26 cellular contexts compared by ENCODE assay signal in the genomic region with DNA sequence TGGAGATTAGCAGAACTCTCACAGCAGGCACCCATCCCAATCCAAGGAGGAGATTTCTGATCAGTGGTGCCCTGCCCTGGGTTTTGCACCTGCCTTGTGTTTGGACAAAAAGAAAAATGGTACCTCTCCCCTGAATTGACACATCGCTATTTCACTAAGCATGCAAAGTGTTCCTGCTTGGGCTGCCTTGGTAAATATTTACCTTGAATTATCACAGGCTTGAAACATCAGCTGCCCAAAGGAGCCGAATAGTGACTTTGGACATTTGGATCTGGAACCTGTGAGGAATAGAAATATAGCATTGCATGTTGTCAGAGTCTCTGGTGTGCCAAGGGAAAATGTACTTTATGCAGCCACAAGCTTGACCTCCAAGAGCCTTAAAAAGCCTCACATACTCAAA.
A peak's percentile ranks its signal among the peaks of the same experiment; 100 is the strongest.
DNase-seq lines count a peak whose midpoint lies in the region; ATAC-seq and TF ChIP-seq lines count a peak whose summit lies in the region.
"Had no signal": no experiment of that assay in that cellular context is flagged by ENCODE, and none has a peak within 500 bp of the region (broad histone marks: within the 10 kb centered on the region; RNA-seq: fewer than 3 reads in every experiment).

No MANE protein-coding gene starts in this region.

- peaks cover 0 to 5% (median 0%) of the 10 kb centered on the region in 4 donors for H3K4me1 ChIP-seq in right lobe of liver
- H3K4me1 ChIP-seq: adrenal gland, heart left ventricle had no signal

- ATAC-seq in right lobe of liver: peak in 3 of 4 donors; percentile 30 to 62 (median 37)
- ATAC-seq in HG02763 (IDR thresholded peaks at IDR 0.05; ENCODE audit: unreplicated experiment): no peak
- ATAC-seq: heart left ventricle, K562, left colon had no signal

- H3K27ac ChIP-seq in right lobe of liver: no peak overlapping the region
- H3K27ac ChIP-seq: adrenal gland, brain microvascular endothelial cell, heart left ventricle, PC-9, skin epidermis had no signal

- DNase-seq in H7 (peak; percentile 5), NCI-H2029 (lab: John Stamatoyannopoulos, UW) (peak; percentile 64), NCI-H748 treated with DMSO at 0.1 percent for 48 hours (lab: John Stamatoyannopoulos, UW) (peak; percentile 84), right lobe of liver (no peak), Ammon's horn (ENCODE audit: low spot score) (no peak)
- no peak for DNase-seq in activated T-helper 1 cell treated with anti-CD3 and anti-CD28 coated beads, Interleukin-12 subunit alpha, Interleukin-12 subunit beta, Interleukin-2, Interleukin-4 antibody, amounts not matched to agents 30 ng/mL and 10 ng/mL and 1 ng/mL, durations not matched to agents 14 hours and 24 hours and 36 hours (ENCODE audit: low spot score)
- DNase-seq: activated CD4-positive, alpha-beta T cell treated with anti-CD3 and anti-CD28 coated beads for 1 hour; activated CD8-positive, alpha-beta memory T cell treated with anti-CD3 and anti-CD28 coated beads for 24 hours; activated T-cell treated with anti-CD3 and anti-CD28 coated beads, Interleukin-2, amount 50 U/mL, for 1 hour; adrenal gland; brain microvascular endothelial cell; GDM1; GOT3; heart left ventricle; left colon; MG63; naive B cell; NCI-H2171; SIG-M5; stimulated activated CD4-positive, alpha-beta T cell treated with anti-CD3 and anti-CD28 coated beads, Interleukin-2, amount 100 ng/mL, for 24 hours; trophoblast cell had no signal

- no peak overlapping the region for H3K27ac Mint-ChIP-seq in activated T-helper 1 cell treated with anti-CD3 and anti-CD28 coated beads, Interleukin-12 subunit alpha, Interleukin-12 subunit beta, Interleukin-2, Interleukin-4 antibody, amounts not matched to agents 30 ng/mL and 10 ng/mL and 1 ng/mL, durations not matched to agents 14 hours and 24 hours and 36 hours
- H3K27ac Mint-ChIP-seq: CD14-positive monocyte, naive B cell had no signal

- intact Hi-C loops in right lobe of liver (cut with DNase I): no loop called here
- intact Hi-C loops in activated T-helper 1 cell treated with anti-CD3 and anti-CD28 coated beads, Interleukin-12 subunit alpha, Interleukin-12 subunit beta, Interleukin-2, Interleukin-4 antibody, amounts not matched to agents 30 ng/mL and 10 ng/mL and 1 ng/mL, durations not matched to agents 14 hours and 24 hours and 36 hours (cut with micrococcal nuclease): no loop called here

- no peaks in the 10 kb centered on the region for H3K36me3 ChIP-seq in H7 (replicated peaks; ENCODE audit: control insufficient read depth, insufficient read depth, low read length)
- H3K36me3 ChIP-seq in right lobe of liver: no peaks in the 10 kb centered on the region
- H3K36me3 ChIP-seq: adrenal gland, brain microvascular endothelial cell, heart left ventricle, MG63 had no signal

- no peak for TF ChIP-seq POLR2A in right lobe of liver (IDR thresholded peaks at IDR 0.05)

- no peaks in the 10 kb centered on the region for H3K36me3 Mint-ChIP-seq in activated T-helper 1 cell treated with anti-CD3 and anti-CD28 coated beads, Interleukin-12 subunit alpha, Interleukin-12 subunit beta, Interleukin-2, Interleukin-4 antibody, amounts not matched to agents 30 ng/mL and 10 ng/mL and 1 ng/mL, durations not matched to agents 14 hours and 24 hours and 36 hours (ENCODE audit: low read depth)
- H3K36me3 Mint-ChIP-seq: CD14-positive monocyte, naive B cell had no signal

- no peak overlapping the region for H3K4me3 Mint-ChIP-seq in activated T-helper 1 cell treated with anti-CD3 and anti-CD28 coated beads, Interleukin-12 subunit alpha, Interleukin-12 subunit beta, Interleukin-2, Interleukin-4 antibody, amounts not matched to agents 30 ng/mL and 10 ng/mL and 1 ng/mL, durations not matched to agents 14 hours and 24 hours and 36 hours
- H3K4me3 Mint-ChIP-seq: CD14-positive monocyte, naive B cell had no signal

- 18% methylated on average over 2 of the region's 2 CpGs for WGBS in right lobe of liver (ENCODE audit: insufficient coverage, low coverage, low lambda C conversion rate, missing lambda C conversion rate)

- H3K27me3 Mint-ChIP-seq in activated T-helper 1 cell treated with anti-CD3 and anti-CD28 coated beads, Interleukin-12 subunit alpha, Interleukin-12 subunit beta, Interleukin-2, Interleukin-4 antibody, amounts not matched to agents 30 ng/mL and 10 ng/mL and 1 ng/mL, durations not matched to agents 14 hours and 24 hours and 36 hours (ENCODE audit: insufficient read depth): peaks cover 3% of the 10 kb centered on the region
- H3K27me3 Mint-ChIP-seq: naive B cell had no signal

- no peaks in the 10 kb centered on the region for H3K4me1 Mint-ChIP-seq in activated T-helper 1 cell treated with anti-CD3 and anti-CD28 coated beads, Interleukin-12 subunit alpha, Interleukin-12 subunit beta, Interleukin-2, Interleukin-4 antibody, amounts not matched to agents 30 ng/mL and 10 ng/mL and 1 ng/mL, durations not matched to agents 14 hours and 24 hours and 36 hours (ENCODE audit: low read depth)
- H3K4me1 Mint-ChIP-seq: CD14-positive monocyte had no signal

- TF ChIP-seq CTCF in right lobe of liver (IDR thresholded peaks at IDR 0.05): no peak

- H3K27me3 ChIP-seq in H7 (ENCODE audit: control insufficient read depth, insufficient read depth, low read length) (no peaks in the 10 kb centered on the region), right lobe of liver (no peaks in the 10 kb centered on the region)
- H3K27me3 ChIP-seq: adrenal gland, brain microvascular endothelial cell, heart left ventricle, MG63 had no signal

- H3K9me3 Mint-ChIP-seq in activated T-helper 1 cell treated with anti-CD3 and anti-CD28 coated beads, Interleukin-12 subunit alpha, Interleukin-12 subunit beta, Interleukin-2, Interleukin-4 antibody, amounts not matched to agents 30 ng/mL and 10 ng/mL and 1 ng/mL, durations not matched to agents 14 hours and 24 hours and 36 hours: no peaks in the 10 kb centered on the region

- H3K4me3 ChIP-seq in H7 (ENCODE audit: insufficient read depth, low read depth, low read length): no peak overlapping the region
- no peak overlapping the region for H3K4me3 ChIP-seq in right lobe of liver
- H3K4me3 ChIP-seq: adrenal gland, heart left ventricle, K562, MG63, PC-9, skin epidermis had no signal

- no peaks in the 10 kb centered on the region for H3K9me3 ChIP-seq in right lobe of liver
- H3K9me3 ChIP-seq: adrenal gland, heart left ventricle, MG63 had no signal

Comparison
In these comparisons a context has a peak if more than half of its experiments do, and no peak if none do; other contexts are left out.
1. DNase-seq: peak in H7 (single experiment), NCI-H2029 (single experiment) and NCI-H748 treated with DMSO at 0.1 percent for 48 hours (single experiment); none in right lobe of liver (0 of 3), activated T-helper 1 cell treated with anti-CD3 and anti-CD28 coated beads, Interleukin-12 subunit alpha, Interleukin-12 subunit beta, Interleukin-2, Interleukin-4 antibody, amounts not matched to agents 30 ng/mL and 10 ng/mL and 1 ng/mL, durations not matched to agents 14 hours and 24 hours and 36 hours (single experiment) and Ammon's horn (single experiment).